8 cellular contexts compared by ENCODE assay signal in genomic region chr4:41256740-41257256, GRCh38. TPM values are rescaled to one million over a fixed set of nuclear protein-coding genes. Genes with fewer than 3 reads are reported as not detected.
DNase-seq lines count a peak whose midpoint lies in the region; ATAC-seq and TF ChIP-seq lines count a peak whose summit lies in the region.

Gene UCHL1, plus strand, starts transcription at chr4:41256928. Its CDS starts 49 bp downstream, at chr4:41256977.

- H3K36me3 Mint-ChIP-seq in CD14-positive monocyte, result peaks cover 0 to 9% of the 10 kb centered on the region in 2 donors

- ATAC-seq in left lung, result peak; percentile 59
- peak; percentile 66 for ATAC-seq in stimulated activated naive CD8-positive, alpha-beta T cell treated with anti-CD3 and anti-CD28 coated beads, Interleukin-15, amount 100 ng/mL, for 72 hours

- no peak for TF ChIP-seq CTCF in CD14-positive monocyte (IDR thresholded peaks at IDR 0.05)
- no peak for TF ChIP-seq CTCF in left lung (IDR thresholded peaks at IDR 0.05)

- no peaks in the 10 kb centered on the region for H3K36me3 ChIP-seq in duodenal mucosa (ENCODE audit: control insufficient read depth in 1 of 2, insufficient read depth in 2 of 2, low read length in 2 of 2)
- no peaks in the 10 kb centered on the region for H3K36me3 ChIP-seq in left lung

- H3K9ac ChIP-seq in duodenal mucosa (ENCODE audit: low read depth in 1 of 2, low read length in 2 of 2), result no peak within 1 kb of the TSS

- no peaks in the 10 kb centered on the region for H3K9me3 ChIP-seq in duodenal mucosa (ENCODE audit: control insufficient read depth in 1 of 2, low read length in 2 of 2)
- H3K9me3 ChIP-seq in left lung, result no peaks in the 10 kb centered on the region

- H3K27ac Mint-ChIP-seq in CD14-positive monocyte, result peak within 1 kb of the TSS in 1 of 7 donors; percentile 77
- H3K27ac Mint-ChIP-seq in stimulated activated naive CD8-positive, alpha-beta T cell treated with anti-CD3 and anti-CD28 coated beads, Interleukin-15, amount 100 ng/mL, for 72 hours, result peak within 1 kb of the TSS in 1 of 2 donors; percentile 85

- peaks cover 14% of the 10 kb centered on the region for H3K4me1 Mint-ChIP-seq in CD14-positive monocyte
- H3K4me1 Mint-ChIP-seq in stimulated activated naive CD8-positive, alpha-beta T cell treated with anti-CD3 and anti-CD28 coated beads, Interleukin-15, amount 100 ng/mL, for 72 hours, result peaks cover 8% of the 10 kb centered on the region

- H3K27ac ChIP-seq in duodenal mucosa (ENCODE audit: low read depth, low read length) (no peak within 1 kb of the TSS), left lung (no peak within 1 kb of the TSS)

- intact Hi-C loops in CD14-positive monocyte (cut with micrococcal nuclease), result no loop called here
- intact Hi-C loops in left lung (cut with DNase I), result no loop called here

- peaks cover 44 to 63% (median 58%) of the 10 kb centered on the region in 3 donors for H3K27me3 Mint-ChIP-seq in CD14-positive monocyte (ENCODE audit: low read depth in 3 of 3)
- peaks cover 65% of the 10 kb centered on the region for H3K27me3 Mint-ChIP-seq in stimulated activated naive CD8-positive, alpha-beta T cell treated with anti-CD3 and anti-CD28 coated beads, Interleukin-15, amount 100 ng/mL, for 72 hours

- DNase-seq in CD14-positive monocyte (ENCODE audit: low spot score) (no peak), HuH-7 (ENCODE audit: low spot score) (peak; percentile 69), left lung (peak; percentile 39 to 71)
- peak; percentile 34 for DNase-seq in stimulated activated naive CD8-positive, alpha-beta T cell treated with anti-CD3 and anti-CD28 coated beads, Interleukin-15, amount 100 ng/mL, for 72 hours
- DNase-seq in activated CD4-positive, CD25-positive, alpha-beta regulatory T cell treated with anti-CD3 and anti-CD28 coated beads, Interleukin-2, amount 50 U/mL, for 72 hours, result no peak

- peak; percentile 78 for TF ChIP-seq POLR2A in GM19193 (IDR thresholded peaks at IDR 0.05; ENCODE audit: extremely low read depth, insufficient read depth, insufficient read length)
- TF ChIP-seq POLR2A in Raji (IDR thresholded peaks at IDR 0.05; ENCODE audit: insufficient read depth, low read depth, low read length), result peak; percentile 94

- H3K9me3 Mint-ChIP-seq in CD14-positive monocyte, result peaks cover 0 to 8% (median 4%) of the 10 kb centered on the region in 7 donors
- no peaks in the 10 kb centered on the region for H3K9me3 Mint-ChIP-seq in stimulated activated naive CD8-positive, alpha-beta T cell treated with anti-CD3 and anti-CD28 coated beads, Interleukin-15, amount 100 ng/mL, for 72 hours

- H3K4me3 Mint-ChIP-seq in CD14-positive monocyte, result peak within 1 kb of the TSS; percentile 69 to 86
- peak within 1 kb of the TSS; percentile 71 to 73 for H3K4me3 Mint-ChIP-seq in stimulated activated naive CD8-positive, alpha-beta T cell treated with anti-CD3 and anti-CD28 coated beads, Interleukin-15, amount 100 ng/mL, for 72 hours

- peak within 1 kb of the TSS; percentile 42 to 60 for H3K4me3 ChIP-seq in duodenal mucosa (ENCODE audit: low read depth in 1 of 2, low read length in 2 of 2)
- peak within 1 kb of the TSS; percentile 38 to 48 for H3K4me3 ChIP-seq in left lung

- H3K4me1 ChIP-seq in duodenal mucosa (ENCODE audit: control insufficient read depth in 1 of 2, insufficient read depth in 2 of 2, low read length in 2 of 2) (peaks cover 8% of the 10 kb centered on the region in 2 donors), left lung (peaks cover 12 to 16% of the 10 kb centered on the region in 2 donors)

- H3K27me3 ChIP-seq in duodenal mucosa (ENCODE audit: control insufficient read depth in 1 of 2, insufficient read depth in 2 of 2, low read length in 2 of 2), result peaks cover 37 to 45% of the 10 kb centered on the region in 2 donors
- peaks cover 23 to 54% of the 10 kb centered on the region in 2 donors for H3K27me3 ChIP-seq in left lung

RNA-seq across cellular contexts. Expression of gene UCHL1, which starts in this region (rescaled TPM):
- not detected for polyA plus RNA-seq in CD14-positive monocyte
- 10 to 100 TPM; 26.5 to 31.6 TPM for total RNA-seq in left lung

Comparison
In these comparisons a context has a peak if more than half of its experiments do, and no peak if none do; other contexts are left out.
1. DNase-seq: peak in HuH-7 (single experiment), left lung (2 of 2) and stimulated activated naive CD8-positive, alpha-beta T cell treated with anti-CD3 and anti-CD28 coated beads, Interleukin-15, amount 100 ng/mL, for 72 hours (2 of 2); none in CD14-positive monocyte (single experiment) and activated CD4-positive, CD25-positive, alpha-beta regulatory T cell treated with anti-CD3 and anti-CD28 coated beads, Interleukin-2, amount 50 U/mL, for 72 hours (single experiment).